ENCODE assay signal across 32 cellular contexts in genomic region chr2:219664041-219664440, GRCh38. TPM values are rescaled to one million over a fixed set of nuclear protein-coding genes. Genes with fewer than 3 reads are reported as not detected.
"Had no signal": no experiment of that assay in that cellular context is flagged by ENCODE, and none has a peak within 500 bp of the region (broad histone marks: within the 10 kb centered on the region; RNA-seq: fewer than 3 reads in every experiment).

No MANE protein-coding gene starts in this region.

- H3K27ac Mint-ChIP-seq: activated CD4-positive, alpha-beta memory T cell treated with anti-CD3 and anti-CD28 coated beads for 36 hours; activated CD4-positive, alpha-beta T cell treated with anti-CD3 and anti-CD28 coated beads for 36 hours; activated CD4-positive, alpha-beta T cell treated with anti-CD3 and anti-CD28 coated beads, Interleukin-2, amount 10 ng/mL, durations not matched to agents 24 days and 14 days; activated CD8-positive, alpha-beta memory T cell treated with anti-CD3 and anti-CD28 coated beads, Interleukin-2, amount 10 ng/mL, durations not matched to agents 7 days and 5 days; activated CD8-positive, alpha-beta T cell treated with anti-CD3 and anti-CD28 coated beads, Interleukin-2, amount 10 ng/mL, durations not matched to agents 7 days and 5 days; activated naive CD4-positive, alpha-beta T cell treated with anti-CD3 and anti-CD28 coated beads for 36 hours; activated naive CD4-positive, alpha-beta T cell treated with anti-CD3 and anti-CD28 coated beads, Interleukin-2, amount 50 U/mL, for 24 hours; activated naive CD8-positive, alpha-beta T cell treated with anti-CD3 and anti-CD28 coated beads for 36 hours; activated naive CD8-positive, alpha-beta T cell treated with anti-CD3 and anti-CD28 coated beads, Interleukin-2, amount 50 U/mL, for 24 hours; activated T-helper 1 cell treated with anti-CD3 and anti-CD28 coated beads, Interleukin-12 subunit alpha, Interleukin-12 subunit beta, Interleukin-2, Interleukin-4 antibody, amounts not matched to agents 30 ng/mL and 10 ng/mL and 1 ng/mL, durations not matched to agents 14 hours and 24 hours and 36 hours; activated T-helper 2 cell treated with anti-CD3 and anti-CD28 coated beads, Interferon-gamma antibody, Interleukin-2, Interleukin-4, amounts not matched to agents 10 μg/mL and 5 μg/mL and 100 μg/mL, durations not matched to agents 14 hours and 24 hours and 36 hours had no signal

- H3K4me3 Mint-ChIP-seq: activated CD4-positive, alpha-beta memory T cell treated with anti-CD3 and anti-CD28 coated beads for 36 hours; activated CD4-positive, alpha-beta T cell treated with anti-CD3 and anti-CD28 coated beads for 36 hours; activated CD4-positive, alpha-beta T cell treated with anti-CD3 and anti-CD28 coated beads, Interleukin-2, amount 10 ng/mL, durations not matched to agents 24 days and 14 days; activated CD8-positive, alpha-beta memory T cell treated with anti-CD3 and anti-CD28 coated beads, Interleukin-2, amount 10 ng/mL, durations not matched to agents 7 days and 5 days; activated CD8-positive, alpha-beta T cell treated with anti-CD3 and anti-CD28 coated beads, Interleukin-2, amount 10 ng/mL, durations not matched to agents 7 days and 5 days; activated naive CD4-positive, alpha-beta T cell treated with anti-CD3 and anti-CD28 coated beads for 36 hours; activated naive CD4-positive, alpha-beta T cell treated with anti-CD3 and anti-CD28 coated beads, Interleukin-2, amount 50 U/mL, for 24 hours; activated naive CD8-positive, alpha-beta T cell treated with anti-CD3 and anti-CD28 coated beads for 36 hours; activated naive CD8-positive, alpha-beta T cell treated with anti-CD3 and anti-CD28 coated beads, Interleukin-2, amount 50 U/mL, for 24 hours; activated T-helper 1 cell treated with anti-CD3 and anti-CD28 coated beads, Interleukin-12 subunit alpha, Interleukin-12 subunit beta, Interleukin-2, Interleukin-4 antibody, amounts not matched to agents 30 ng/mL and 10 ng/mL and 1 ng/mL, durations not matched to agents 14 hours and 24 hours and 36 hours had no signal

- H3K4me1 ChIP-seq: adrenal gland, body of pancreas had no signal

- FAIRE-seq: colon, endometrium, endothelial cell of umbilical vein had no signal

- H3K36me3 ChIP-seq: adrenal gland, esophagus squamous epithelium, gastroesophageal sphincter had no signal

- ATAC-seq: activated CD4-positive, alpha-beta T cell treated with anti-CD3 and anti-CD28 coated beads for 36 hours; activated CD8-positive, alpha-beta memory T cell treated with anti-CD3 and anti-CD28 coated beads, Interleukin-2, amount 10 ng/mL, durations not matched to agents 7 days and 5 days; activated CD8-positive, alpha-beta T cell treated with anti-CD3 and anti-CD28 coated beads, Interleukin-2, amount 10 ng/mL, durations not matched to agents 7 days and 5 days; activated naive CD8-positive, alpha-beta T cell treated with anti-CD3 and anti-CD28 coated beads, Interleukin-2, amount 50 U/mL, for 24 hours; body of pancreas; gastroesophageal sphincter had no signal

- H3K9me3 ChIP-seq: adrenal gland, gastroesophageal sphincter had no signal

- DNase-seq: activated CD4-positive, alpha-beta memory T cell treated with anti-CD3 and anti-CD28 coated beads for 36 hours; activated CD4-positive, alpha-beta T cell treated with anti-CD3 and anti-CD28 coated beads for 36 hours; activated CD4-positive, alpha-beta T cell treated with anti-CD3 and anti-CD28 coated beads, Interleukin-2, amount 10 ng/mL, durations not matched to agents 24 days and 14 days; activated CD4-positive, CD25-positive, alpha-beta regulatory T cell; activated CD4-positive, CD25-positive, alpha-beta regulatory T cell treated with anti-CD3 and anti-CD28 coated beads, Interleukin-2, amount 50 U/mL, for 72 hours; activated CD8-positive, alpha-beta memory T cell treated with anti-CD3 and anti-CD28 coated beads, Interleukin-2, amount 10 ng/mL, durations not matched to agents 7 days and 5 days; activated CD8-positive, alpha-beta memory T cell treated with anti-CD3 and anti-CD28 coated beads, Interleukin-2, amount 50 U/mL, for 4 hours; activated CD8-positive, alpha-beta T cell treated with anti-CD3 and anti-CD28 coated beads, Interleukin-2, amount 10 ng/mL, durations not matched to agents 7 days and 5 days; activated effector memory CD4-positive, alpha-beta T cell treated with anti-CD3 and anti-CD28 coated beads, Interleukin-2, amount 50 U/mL, for 16 hours; activated naive CD4-positive, alpha-beta T cell treated with anti-CD3 and anti-CD28 coated beads for 36 hours; activated naive CD8-positive, alpha-beta T cell treated with anti-CD3 and anti-CD28 coated beads for 36 hours; activated naive CD8-positive, alpha-beta T cell treated with anti-CD3 and anti-CD28 coated beads, Interleukin-2, amount 50 U/mL, for 24 hours; activated T-cell treated with anti-CD3 and anti-CD28 coated beads, Interleukin-2, amount 50 U/mL, for 1 hour; activated T-cell treated with anti-CD3 and anti-CD28 coated beads, Interleukin-2, amount 50 U/mL, for 48 hours; amygdala; aorta; body of pancreas; caudate nucleus; effector CD8-positive, alpha-beta T cell; esophagus squamous epithelium; foreskin melanocyte; T-helper 2 cell had no signal

- H3K4me1 Mint-ChIP-seq: activated CD4-positive, alpha-beta T cell treated with anti-CD3 and anti-CD28 coated beads for 36 hours; activated CD4-positive, alpha-beta T cell treated with anti-CD3 and anti-CD28 coated beads, Interleukin-2, amount 10 ng/mL, durations not matched to agents 24 days and 14 days; activated CD8-positive, alpha-beta memory T cell treated with anti-CD3 and anti-CD28 coated beads, Interleukin-2, amount 10 ng/mL, durations not matched to agents 7 days and 5 days; activated naive CD4-positive, alpha-beta T cell treated with anti-CD3 and anti-CD28 coated beads, Interleukin-2, amount 50 U/mL, for 24 hours; activated naive CD8-positive, alpha-beta T cell treated with anti-CD3 and anti-CD28 coated beads for 36 hours; activated naive CD8-positive, alpha-beta T cell treated with anti-CD3 and anti-CD28 coated beads, Interleukin-2, amount 50 U/mL, for 24 hours had no signal

- H3K9me3 Mint-ChIP-seq: activated CD4-positive, alpha-beta T cell treated with anti-CD3 and anti-CD28 coated beads, Interleukin-2, amount 10 ng/mL, durations not matched to agents 24 days and 14 days; activated T-helper 1 cell treated with anti-CD3 and anti-CD28 coated beads, Interleukin-12 subunit alpha, Interleukin-12 subunit beta, Interleukin-2, Interleukin-4 antibody, amounts not matched to agents 30 ng/mL and 10 ng/mL and 1 ng/mL, durations not matched to agents 14 hours and 24 hours and 36 hours; activated T-helper 2 cell treated with anti-CD3 and anti-CD28 coated beads, Interferon-gamma antibody, Interleukin-2, Interleukin-4, amounts not matched to agents 10 μg/mL and 5 μg/mL and 100 μg/mL, durations not matched to agents 14 hours and 24 hours and 36 hours had no signal

- H3K4me3 ChIP-seq: adrenal gland, body of pancreas, esophagus squamous epithelium, gastroesophageal sphincter had no signal

- H3K27me3 ChIP-seq: adrenal gland, body of pancreas, gastroesophageal sphincter had no signal

- H3K27ac ChIP-seq: adrenal gland, body of pancreas, epithelial cell of prostate, esophagus squamous epithelium had no signal

- H3K36me3 Mint-ChIP-seq: activated CD4-positive, alpha-beta memory T cell treated with anti-CD3 and anti-CD28 coated beads for 36 hours; activated CD8-positive, alpha-beta memory T cell treated with anti-CD3 and anti-CD28 coated beads, Interleukin-2, amount 10 ng/mL, durations not matched to agents 7 days and 5 days; activated naive CD4-positive, alpha-beta T cell treated with anti-CD3 and anti-CD28 coated beads, Interleukin-2, amount 50 U/mL, for 24 hours; activated naive CD8-positive, alpha-beta T cell treated with anti-CD3 and anti-CD28 coated beads for 36 hours had no signal

RNA-seq across cellular contexts. Expression of gene SLC4A3, which starts 36.6 kb away (rescaled TPM):
- total RNA-seq: activated CD4-positive, alpha-beta memory T cell treated with anti-CD3 and anti-CD28 coated beads for 36 hours; activated CD8-positive, alpha-beta memory T cell treated with anti-CD3 and anti-CD28 coated beads, Interleukin-2, amount 10 ng/mL, durations not matched to agents 7 days and 5 days; activated CD8-positive, alpha-beta T cell treated with anti-CD3 and anti-CD28 coated beads, Interleukin-2, amount 10 ng/mL, durations not matched to agents 7 days and 5 days; activated naive CD4-positive, alpha-beta T cell treated with anti-CD3 and anti-CD28 coated beads for 36 hours; activated T-helper 1 cell treated with anti-CD3 and anti-CD28 coated beads, Interleukin-12 subunit alpha, Interleukin-12 subunit beta, Interleukin-2, Interleukin-4 antibody, amounts not matched to agents 30 ng/mL and 10 ng/mL and 1 ng/mL, durations not matched to agents 14 hours and 24 hours and 36 hours; T-helper 1 cell treated with Interleukin-12 subunit alpha and Interleukin-12 subunit beta and Interleukin-4 antibody, amounts not matched to agents 30 ng/mL and 1 ng/mL, for 36 hours had no signal
